8 cellular contexts compared by ENCODE assay signal in genomic region chr1:206469933-206470691, GRCh38. TPM values are rescaled to one million over a fixed set of nuclear protein-coding genes. Genes with fewer than 3 reads are reported as not detected.
DNase-seq lines count a peak whose midpoint lies in the region; ATAC-seq, FAIRE-seq and TF ChIP-seq lines count a peak whose summit lies in the region.

Gene IKBKE, plus strand, starts transcription at chr1:206470476. Its CDS starts 2,752 bp downstream, at chr1:206473228.

- FAIRE-seq in keratinocyte (lab: Jason Lieb, UNC) = no peak

- H2AFZ ChIP-seq in keratinocyte (ENCODE audit: control insufficient read depth, low read length) = peak within 1 kb of the TSS; percentile 84

- no peaks in the 10 kb centered on the region for H3K9me3 ChIP-seq in keratinocyte (ENCODE audit: control insufficient read depth, low read depth, low read length)

- in situ Hi-C loops in KBM-7 (cut with MboI; ENCODE audit: low pct_unique_long_range_greater_than_20kb, low sequenced_read_pairs) = no loop called here

- peaks cover 3 to 4% of the 10 kb centered on the region in 2 experiments for H3K36me3 ChIP-seq in keratinocyte (ENCODE audit: control insufficient read depth in 2 of 2, extremely low read depth in 1 of 2, insufficient read depth in 2 of 2, low read length in 2 of 2)

- DNase-seq in GM03348 (ENCODE audit: low spot score) = peak; percentile 83
- peak; percentile 89 for DNase-seq in KBM-7
- peak; percentile 27 for DNase-seq in T-helper 9 cell
- DNase-seq in central memory CD4-positive, alpha-beta T cell = peak; percentile 56
- no peak for DNase-seq in keratinocyte (ENCODE audit: low read depth, low spot score)
- DNase-seq in stimulated activated CD4-positive, alpha-beta T cell treated with anti-CD3 and anti-CD28 coated beads, Interleukin-4, amount 100 ng/mL, for 1 hour = peak; percentile 36
- no peak for DNase-seq in OCI-M2 (lab: John Stamatoyannopoulos, UW; ENCODE audit: unreplicated experiment)

- dilution Hi-C loops in keratinocyte (cut with MboI; ENCODE audit: extremely low pct_ligation_motif_present, low sequenced_read_pairs) = no loop called here

- no peaks in the 10 kb centered on the region for H4K20me1 ChIP-seq in keratinocyte (ENCODE audit: control insufficient read depth, extremely low read depth, insufficient read depth, low read length)

- no peaks in the 10 kb centered on the region for H3K79me2 ChIP-seq in keratinocyte (ENCODE audit: control insufficient read depth, insufficient read depth, low read length)

- peak in 2 of 3 experiments; percentile 15 to 33 for TF ChIP-seq CTCF in keratinocyte (optimal IDR thresholded peaks at IDR 0.05 in 1 of 3, IDR thresholded peaks at IDR 0.05 in 1 of 3, conservative IDR thresholded peaks at IDR 0.05 in 1 of 3; ENCODE audit: extremely low read depth in 1 of 3, insufficient read depth in 2 of 3, low read length in 3 of 3)

- peak; percentile 53 for ATAC-seq in GM21529 (IDR thresholded peaks at IDR 0.05; ENCODE audit: unreplicated experiment)

- H3K9me1 ChIP-seq in keratinocyte (ENCODE audit: control insufficient read depth, extremely low read depth, insufficient read depth, low read length) = no peaks in the 10 kb centered on the region

- H3K4me2 ChIP-seq in keratinocyte (ENCODE audit: control insufficient read depth, extremely low read depth, insufficient read depth, low read depth, low read length) = peak within 1 kb of the TSS; percentile 81

- H3K9ac ChIP-seq in keratinocyte (ENCODE audit: control insufficient read depth, extremely low read depth, insufficient read depth, low read length) = peak within 1 kb of the TSS; percentile 64

- peak within 1 kb of the TSS; percentile 33 for H3K27ac ChIP-seq in keratinocyte (ENCODE audit: control insufficient read depth, insufficient read depth, low read length)

- H3K27me3 ChIP-seq in keratinocyte (ENCODE audit: control insufficient read depth, extremely low read depth, insufficient read depth, low read length) = no peaks in the 10 kb centered on the region

- H3K4me1 ChIP-seq in keratinocyte (ENCODE audit: control insufficient read depth, extremely low read depth, insufficient read depth, low read length) = peaks cover 20% of the 10 kb centered on the region

- H3K4me3 ChIP-seq in keratinocyte (ENCODE audit: control insufficient read depth in 2 of 3, extremely low read depth in 1 of 3, insufficient read depth in 2 of 3, low read depth in 1 of 3, low read length in 3 of 3) = peak within 1 kb of the TSS; percentile 71 to 80 (median 73)

RNA-seq across cellular contexts. Expression of gene IKBKE, which starts in this region (rescaled TPM):
- polyA plus RNA-seq in keratinocyte = 8.2 to 10.5 TPM (median 8.9 TPM) in 3 replicates
- polyA plus RNA-seq in keratinocyte (2011; ENCODE audit: low read depth) = 2.0 TPM
- 6.3 and 9.3 TPM in 2 replicates for polyA plus RNA-seq in keratinocyte (2011; cell fraction: cytosol; rRNA removed)
- polyA plus RNA-seq in keratinocyte (2011; cell fraction: nucleus; rRNA removed) = 12.2 and 13.0 TPM in 2 replicates
- 3.1 and 11.8 TPM in 2 replicates for polyA plus RNA-seq in keratinocyte (2012; ENCODE audit: low replicate concordance)
- polyA minus RNA-seq in keratinocyte = 14.6 to 17.9 TPM (median 14.9 TPM) in 3 replicates
- 9.4 TPM for polyA minus RNA-seq in keratinocyte (2011; cell fraction: cytosol; rRNA and poly(A)+ RNA removed)
- 7.8 and 9.0 TPM in 2 replicates for polyA minus RNA-seq in keratinocyte (2011; cell fraction: nucleus; rRNA and poly(A)+ RNA removed)

Comparison
In these comparisons a context has a peak if more than half of its experiments do, and no peak if none do; other contexts are left out.
1. DNase-seq: peak in GM03348 (single experiment), KBM-7 (single experiment), T-helper 9 cell (single experiment), central memory CD4-positive, alpha-beta T cell (single experiment) and stimulated activated CD4-positive, alpha-beta T cell treated with anti-CD3 and anti-CD28 coated beads, Interleukin-4, amount 100 ng/mL, for 1 hour (single experiment); none in keratinocyte (single experiment) and OCI-M2 (single experiment).